ENCODE assay signal across 17 cellular contexts in genomic region chr11:68047437-68048290, GRCh38. TPM values are rescaled to one million over a fixed set of nuclear protein-coding genes. Genes with fewer than 3 reads are reported as not detected.
DNase-seq lines count a peak whose midpoint lies in the region; ATAC-seq and TF ChIP-seq lines count a peak whose summit lies in the region.
"Had no signal": no experiment of that assay in that cellular context is flagged by ENCODE, and none has a peak within 500 bp of the region (broad histone marks: within the 10 kb centered on the region; RNA-seq: fewer than 3 reads in every experiment).

No MANE protein-coding gene starts in this region.

- H3K27ac ChIP-seq in RWPE1, result peak overlapping the region; percentile 44
- H3K27ac ChIP-seq in mesenchymal stem cell (ENCODE audit: low read length, poor library complexity, severe bottlenecking), result no peak overlapping the region
- H3K27ac ChIP-seq: SJSA1 had no signal

- H3K36me3 ChIP-seq in mesenchymal stem cell (ENCODE audit: control insufficient read depth in 1 of 2, insufficient read depth in 2 of 2, low read depth in 1 of 2, low read length in 2 of 2), result peaks cover 77 to 95% of the 10 kb centered on the region in 2 experiments

- H3K79me1 ChIP-seq in mesenchymal stem cell (replicated peaks; ENCODE audit: low read length, poor library complexity, severe bottlenecking), result peaks cover 21% of the 10 kb centered on the region

- H3K14ac ChIP-seq in mesenchymal stem cell (ENCODE audit: low read length in 2 of 2), result no peak overlapping the region

- POLR2A ChIA-PET in RWPE1 (lab: Yijun Ruan, JAX; ENCODE audit: low non-redundant PET), result interaction anchor here (0.6 kb wide), 1 partner anchor 38 kb away, joined by 5 read pairs; no protein-coding TSS in a partner anchor

- H3K18ac ChIP-seq in mesenchymal stem cell (ENCODE audit: low read depth in 1 of 2, low read length in 2 of 2), result no peak overlapping the region

- no peak overlapping the region for H3K4me2 ChIP-seq in mesenchymal stem cell (ENCODE audit: low read length, poor library complexity, severe bottlenecking)
- H3K4me2 ChIP-seq: GM23338 had no signal

- H2BK5ac ChIP-seq in mesenchymal stem cell (ENCODE audit: low read depth, low read length, poor library complexity, severe bottlenecking), result no peak overlapping the region

- no peak overlapping the region for H2BK120ac ChIP-seq in mesenchymal stem cell (ENCODE audit: low read depth, low read length)

- H3K4me3 ChIP-seq in mesenchymal stem cell (ENCODE audit: insufficient read depth in 1 of 2, low read depth in 1 of 2, low read length in 2 of 2), result no peak overlapping the region
- H3K4me3 ChIP-seq: GM23338, SJSA1 had no signal

- CTCF ChIA-PET in RWPE1 (lab: Yijun Ruan, JAX), result no interaction called here

- no peak overlapping the region for H2BK15ac ChIP-seq in mesenchymal stem cell (ENCODE audit: low read depth, poor library complexity, severe bottlenecking)

- peak; percentile 19 for DNase-seq in AG08396 (ENCODE audit: low spot score)
- DNase-seq in D341Med (ENCODE audit: low spot score), result peak; percentile 28
- no peak for DNase-seq in RWPE1 (ENCODE audit: low spot score)
- DNase-seq in mesenchymal stem cell, result no peak
- no peak for DNase-seq in activated CD8-positive, alpha-beta memory T cell treated with anti-CD3 and anti-CD28 coated beads for 24 hours
- no peak for DNase-seq in NCI-H1092 treated with DMSO at 0.1 percent for 48 hours (lab: John Stamatoyannopoulos, UW)
- no peak for DNase-seq in SW 1271 (lab: John Stamatoyannopoulos, UW)
- DNase-seq: ACHN; CD8-positive, alpha-beta memory T cell; DMS 273 treated with DMSO at 0.1 percent for 48 hours; NCI-H1048; NCI-H226; NCI-H526; OCI-M1 had no signal

- ATAC-seq in GM18870 (IDR thresholded peaks at IDR 0.05; ENCODE audit: unreplicated experiment), result no peak
- ATAC-seq: GM23338 had no signal

- 96% methylated on average over 37 of the region's 37 CpGs for WGBS in mesenchymal stem cell

- H4K8ac ChIP-seq in mesenchymal stem cell (ENCODE audit: low read length), result no peak overlapping the region

- no peak for TF ChIP-seq CTCF in RWPE1 (conservative IDR thresholded peaks at IDR 0.05; ENCODE audit: low read depth)

- H3K4ac ChIP-seq in mesenchymal stem cell (ENCODE audit: low read depth in 1 of 2, low read length in 2 of 2), result no peak overlapping the region

- no peak overlapping the region for H3K23ac ChIP-seq in mesenchymal stem cell (ENCODE audit: low read length in 2 of 2)

- peaks cover 69% of the 10 kb centered on the region for H3K4me1 ChIP-seq in mesenchymal stem cell (ENCODE audit: control insufficient read depth, insufficient read depth, low read depth, low read length)
- H3K4me1 ChIP-seq: SJSA1 had no signal

- peak overlapping the region; percentile 4 for H2AK5ac ChIP-seq in mesenchymal stem cell (ENCODE audit: low read length, severe bottlenecking)

- no peak overlapping the region for H2AFZ ChIP-seq in mesenchymal stem cell (ENCODE audit: low read depth, low read length)
- H2AFZ ChIP-seq: GM23338 had no signal

- no peak overlapping the region for H3K9ac ChIP-seq in mesenchymal stem cell (ENCODE audit: low read length)

- no peaks in the 10 kb centered on the region for H3K9me3 ChIP-seq in mesenchymal stem cell (ENCODE audit: control insufficient read depth, low read length)
- H3K9me3 ChIP-seq: SJSA1 had no signal

- no peak overlapping the region for H2BK12ac ChIP-seq in mesenchymal stem cell (ENCODE audit: low read length in 2 of 2)

- no peaks in the 10 kb centered on the region for H3K27me3 ChIP-seq in mesenchymal stem cell (ENCODE audit: control insufficient read depth in 1 of 2, insufficient read depth in 1 of 2, low read length in 2 of 2)
- H3K27me3 ChIP-seq: SJSA1 had no signal

- H4K91ac ChIP-seq in mesenchymal stem cell (ENCODE audit: low read length), result no peak overlapping the region

RNA-seq across cellular contexts. Expression of gene TCIRG1, which starts 8.8 kb away (rescaled TPM):
- polyA plus RNA-seq in mesenchymal stem cell (2013, experiment 1 of 2), result 84.2 TPM
- 79.4 TPM for polyA plus RNA-seq in mesenchymal stem cell (2013, experiment 2 of 2)

RNA-seq across cellular contexts. Expression of gene NDUFS8, which starts 17.2 kb away (rescaled TPM):
- polyA plus RNA-seq in mesenchymal stem cell (2013, experiment 1 of 2), result 104 TPM
- 106 TPM for polyA plus RNA-seq in mesenchymal stem cell (2013, experiment 2 of 2)

RNA-seq across cellular contexts. Expression of gene ALDH3B1, which starts 37.5 kb away (rescaled TPM):
- 22.4 TPM for polyA plus RNA-seq in mesenchymal stem cell (2013, experiment 1 of 2)
- polyA plus RNA-seq in mesenchymal stem cell (2013, experiment 2 of 2), result 22.5 TPM

RNA-seq across cellular contexts. Expression of gene UNC93B1, which starts 43.8 kb away (rescaled TPM):
- polyA plus RNA-seq in mesenchymal stem cell (2013, experiment 1 of 2), result 12.1 TPM
- 11.5 TPM for polyA plus RNA-seq in mesenchymal stem cell (2013, experiment 2 of 2)

Comparison
In these comparisons a context has a peak if more than half of its experiments do, and no peak if none do; other contexts are left out.
1. DNase-seq: peak in AG08396 (single experiment) and D341Med (single experiment); none in RWPE1 (single experiment), mesenchymal stem cell (single experiment), activated CD8-positive, alpha-beta memory T cell treated with anti-CD3 and anti-CD28 coated beads for 24 hours (single experiment), NCI-H1092 treated with DMSO at 0.1 percent for 48 hours (single experiment) and SW 1271 (0 of 2).